1 cellular context compared by ENCODE assay signal in the genomic region with DNA sequence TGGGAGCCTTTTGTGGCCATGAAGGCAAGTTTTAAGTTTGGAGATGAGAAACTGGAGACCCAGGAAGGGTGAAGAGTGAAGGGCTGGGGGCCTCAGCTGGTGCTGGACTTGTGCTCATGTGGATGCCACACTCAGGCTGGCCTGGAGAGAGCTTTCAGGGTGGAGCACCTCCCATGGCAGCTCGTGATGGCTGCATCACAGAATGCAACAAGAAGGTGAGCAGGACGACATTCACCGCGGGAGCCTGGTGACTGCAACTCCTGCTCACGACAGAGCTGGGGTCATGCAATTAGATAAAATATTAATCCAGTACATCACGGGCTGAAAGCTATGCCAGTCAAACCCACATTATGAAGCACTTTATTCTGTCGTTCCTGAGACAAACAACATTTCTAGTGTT.
TF ChIP-seq lines count a peak whose summit lies in the region.

No MANE protein-coding gene starts in this region.

TF ChIP-seq in H1, 55 proteins besides CTCF, POLR2A, EP300 and RAD21:
- TF ChIP-seq CHD2 (IDR thresholded peaks at IDR 0.05; ENCODE audit: low read length) = no peak
- TF ChIP-seq ASH2L (IDR thresholded peaks at IDR 0.05; ENCODE audit: low read length) = no peak
- TF ChIP-seq SRF (IDR thresholded peaks at IDR 0.05; ENCODE audit: low read depth, low read length) = no peak
- no peak for TF ChIP-seq SIN3A (conservative IDR thresholded peaks at IDR 0.05 in 1 of 2, IDR thresholded peaks at IDR 0.05 in 1 of 2; ENCODE audit: low read depth in 1 of 2, low read length in 2 of 2)
- TF ChIP-seq RNF2 (IDR thresholded peaks at IDR 0.05; ENCODE audit: borderline replicate concordance, low read depth, low read length, missing control alignments, poor library complexity, severe bottlenecking) = no peak
- TF ChIP-seq HDAC2 (IDR thresholded peaks at IDR 0.05; ENCODE audit: borderline replicate concordance in 1 of 2, low read depth in 2 of 2, low read length in 2 of 2) = no peak
- no peak for TF ChIP-seq RFX5 (IDR thresholded peaks at IDR 0.05; ENCODE audit: borderline replicate concordance, low read depth, low read length)
- no peak for TF ChIP-seq HDAC6 (IDR thresholded peaks at IDR 0.05; ENCODE audit: low read depth, low read length)
